Comparison of ENCODE assay signal across 13 cellular contexts in the genomic region with DNA sequence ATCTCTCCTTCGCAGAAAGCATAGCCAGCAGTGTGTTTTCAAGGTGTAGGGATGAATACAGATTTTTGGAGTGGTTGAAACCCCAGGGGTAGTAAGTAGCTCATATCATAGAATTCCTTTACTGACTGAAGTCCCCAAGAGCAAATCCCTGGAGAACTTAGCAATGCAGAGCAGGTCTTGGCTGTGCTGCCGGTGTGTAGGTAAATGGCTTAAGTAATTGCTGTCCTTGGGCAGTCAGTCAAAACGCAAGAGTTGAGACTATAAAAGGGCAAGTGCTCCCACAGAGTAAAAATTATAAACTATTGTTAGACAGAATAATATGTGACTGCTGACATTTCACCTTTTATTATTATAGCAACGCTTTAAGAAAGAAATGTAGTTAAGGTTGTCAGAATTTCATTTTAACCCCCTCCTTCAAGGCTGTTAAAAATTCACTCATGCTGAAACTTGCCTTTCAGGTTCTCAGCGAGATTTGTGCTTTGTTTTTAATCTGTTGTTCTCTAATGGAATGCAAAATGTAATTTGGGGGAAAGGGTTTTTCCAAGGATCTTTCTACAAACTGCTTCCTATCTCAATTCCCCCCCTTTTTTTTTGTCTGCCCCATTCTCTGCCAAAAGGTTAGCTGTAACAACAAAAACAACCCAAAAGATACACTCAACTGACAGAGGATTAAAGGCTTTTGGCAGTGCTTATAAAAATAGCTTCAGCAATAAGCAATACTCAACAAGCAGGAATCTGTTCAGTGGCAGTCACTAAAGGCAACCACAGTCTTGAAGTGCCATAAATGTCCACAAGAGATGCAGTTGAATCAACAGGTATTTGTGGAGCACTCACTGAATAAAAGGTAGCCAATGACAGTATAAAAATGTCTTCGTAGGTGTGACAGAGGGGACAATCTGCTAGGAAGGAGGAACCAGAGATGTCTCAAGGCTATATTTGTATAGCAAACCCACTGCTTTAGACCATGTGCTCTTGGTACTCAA.
DNase-seq lines count a peak whose midpoint lies in the region; ATAC-seq and TF ChIP-seq lines count a peak whose summit lies in the region.
"Had no signal": no experiment of that assay in that cellular context is flagged by ENCODE, and none has a peak within 500 bp of the region (broad histone marks: within the 10 kb centered on the region; RNA-seq: fewer than 3 reads in every experiment).

No MANE protein-coding gene starts in this region.

- CTCF ChIA-PET in HEK293 (lab: Yijun Ruan, JAX) = no interaction called here

- H3K9ac ChIP-seq in colonic mucosa (ENCODE audit: low read depth in 2 of 2, low read length in 2 of 2) (no peak overlapping the region), stomach smooth muscle (ENCODE audit: low read length in 2 of 2) (peak overlapping the region in 1 of 2 donors; percentile 0), endodermal cell (ENCODE audit: extremely low read depth, low read length, poor library complexity, severe bottlenecking) (no peak overlapping the region)

- H3K4me3 ChIP-seq in HEK293 (ENCODE audit: low read depth, low read length) = no peak overlapping the region
- H3K4me3 ChIP-seq in colonic mucosa = no peak overlapping the region
- H3K4me3 ChIP-seq in stomach smooth muscle (ENCODE audit: low read length in 2 of 2) = no peak overlapping the region
- H3K4me3 ChIP-seq in endodermal cell (ENCODE audit: low read length) = no peak overlapping the region

- H3K27me3 Mint-ChIP-seq in endodermal cell (ENCODE audit: insufficient read depth) = no peaks in the 10 kb centered on the region
- H3K27me3 Mint-ChIP-seq in stimulated activated naive B cell treated with anti-CD40 and anti-IgM and Interleukin-4, amounts not matched to agents 10 μg/mL and 1 μg/mL and 100 μg/mL, for 72 hours = peaks cover 0 to 6% of the 10 kb centered on the region in 2 donors
- H3K27me3 Mint-ChIP-seq: activated naive CD8-positive, alpha-beta T cell had no signal

- POLR2A ChIA-PET in HEK293 (lab: Yijun Ruan, JAX) = no interaction called here

- WGBS in endodermal cell (ENCODE audit: insufficient coverage in 1 of 2, insufficient read length in 1 of 2), 2 experiments = 84% methylated on average over 5 of the region's 6 CpGs; no CpG with 5 or more reads in 1 of the 2 experiments

- no peaks in the 10 kb centered on the region for H3K4me1 Mint-ChIP-seq in endodermal cell
- H3K4me1 Mint-ChIP-seq in stimulated activated naive B cell treated with anti-CD40 and anti-IgM and Interleukin-4, amounts not matched to agents 10 μg/mL and 1 μg/mL and 100 μg/mL, for 72 hours = no peaks in the 10 kb centered on the region

- H3K27me3 ChIP-seq in colonic mucosa (no peaks in the 10 kb centered on the region), stomach smooth muscle (ENCODE audit: control insufficient read depth in 1 of 2, insufficient read depth in 2 of 2, low read length in 2 of 2) (no peaks in the 10 kb centered on the region), endodermal cell (ENCODE audit: control insufficient read depth, insufficient read depth, low read length, poor library complexity, severe bottlenecking) (no peaks in the 10 kb centered on the region)

- H3K4me3 Mint-ChIP-seq in endodermal cell = no peak overlapping the region
- H3K4me3 Mint-ChIP-seq in stimulated activated naive B cell treated with anti-CD40 and anti-IgM and Interleukin-4, amounts not matched to agents 10 μg/mL and 1 μg/mL and 100 μg/mL, for 72 hours = no peak overlapping the region
- H3K4me3 Mint-ChIP-seq: activated naive CD8-positive, alpha-beta T cell had no signal

- H3K27ac Mint-ChIP-seq in endodermal cell = no peak overlapping the region
- no peak overlapping the region for H3K27ac Mint-ChIP-seq in stimulated activated naive B cell treated with anti-CD40 and anti-IgM and Interleukin-4, amounts not matched to agents 10 μg/mL and 1 μg/mL and 100 μg/mL, for 72 hours
- H3K27ac Mint-ChIP-seq: activated naive CD8-positive, alpha-beta T cell had no signal

- no peak for TF ChIP-seq CTCF in HEK293 (tag by site-specific recombination; IDR thresholded peaks at IDR 0.05)
- TF ChIP-seq CTCF in colonic mucosa (IDR thresholded peaks at IDR 0.05) = no peak
- TF ChIP-seq CTCF in endodermal cell (conservative IDR thresholded peaks at IDR 0.05) = no peak

- H3K9me3 ChIP-seq in HEK293 (ENCODE audit: control insufficient read depth, insufficient read depth, low read depth, low read length) (no peaks in the 10 kb centered on the region), colonic mucosa (no peaks in the 10 kb centered on the region), stomach smooth muscle (ENCODE audit: control insufficient read depth in 2 of 2, low read length in 2 of 2) (no peaks in the 10 kb centered on the region), endodermal cell (ENCODE audit: control insufficient read depth, low read length) (no peaks in the 10 kb centered on the region)

- H3K9me3 Mint-ChIP-seq in endodermal cell = no peaks in the 10 kb centered on the region
- H3K9me3 Mint-ChIP-seq in stimulated activated naive B cell treated with anti-CD40 and anti-IgM and Interleukin-4, amounts not matched to agents 10 μg/mL and 1 μg/mL and 100 μg/mL, for 72 hours = peaks cover 2 to 3% of the 10 kb centered on the region in 2 donors

- intact Hi-C loops in colonic mucosa (cut with DNase I) = no loop called here

- no peaks in the 10 kb centered on the region for H3K36me3 ChIP-seq in HEK293 (ENCODE audit: control insufficient read depth in 2 of 2, insufficient read depth in 1 of 2, low read length in 2 of 2)
- no peaks in the 10 kb centered on the region for H3K36me3 ChIP-seq in colonic mucosa
- no peaks in the 10 kb centered on the region for H3K36me3 ChIP-seq in stomach smooth muscle (ENCODE audit: control insufficient read depth in 2 of 2, insufficient read depth in 2 of 2, low read length in 2 of 2)
- no peaks in the 10 kb centered on the region for H3K36me3 ChIP-seq in endodermal cell (ENCODE audit: control insufficient read depth, insufficient read depth, low read length)

- H3K4me1 ChIP-seq in HEK293 (ENCODE audit: control insufficient read depth, insufficient read depth, low read length) = 0 out of 2 replicates have a peak, but pooled peaks cover 3% of the 10 kb centered on the region
- H3K4me1 ChIP-seq in colonic mucosa = peaks cover 17% of the 10 kb centered on the region
- H3K4me1 ChIP-seq in stomach smooth muscle (ENCODE audit: control insufficient read depth, insufficient read depth, low read length) = peaks cover 28% of the 10 kb centered on the region
- H3K4me1 ChIP-seq in endodermal cell (ENCODE audit: control insufficient read depth, insufficient read depth, low read length) = no peaks in the 10 kb centered on the region

- H3K27ac ChIP-seq in HEK293 (ENCODE audit: extremely low read depth, low read depth, low read length) (no peak overlapping the region), colonic mucosa (peak overlapping the region; percentile 30), stomach smooth muscle (ENCODE audit: low read length) (peak overlapping the region; percentile 18), endodermal cell (ENCODE audit: low read depth, low read length) (no peak overlapping the region)

- no peak for ATAC-seq in stimulated activated naive B cell treated with anti-CD40 and anti-IgM and Interleukin-4, amounts not matched to agents 10 μg/mL and 1 μg/mL and 100 μg/mL, for 72 hours (replicated peaks)

- no peaks in the 10 kb centered on the region for H3K36me3 Mint-ChIP-seq in endodermal cell (ENCODE audit: low read depth)
- no peaks in the 10 kb centered on the region for H3K36me3 Mint-ChIP-seq in stimulated activated naive B cell treated with anti-CD40 and anti-IgM and Interleukin-4, amounts not matched to agents 10 μg/mL and 1 μg/mL and 100 μg/mL, for 72 hours
- H3K36me3 Mint-ChIP-seq: activated naive CD8-positive, alpha-beta T cell had no signal

- DNase-seq in colonic mucosa (no peak), left kidney (ENCODE audit: low read depth, low spot score) (peak; percentile 72), NCI-H748 (lab: John Stamatoyannopoulos, UW; ENCODE audit: unreplicated experiment) (no peak), endodermal cell (no peak), NCI-H2029 (lab: John Stamatoyannopoulos, UW) (no peak)
- no peak for DNase-seq in stimulated activated naive B cell treated with anti-CD40 and anti-IgM and Interleukin-4, amounts not matched to agents 10 μg/mL and 1 μg/mL and 100 μg/mL, for 72 hours
- DNase-seq: activated T-cell treated with anti-CD3 and anti-CD28 coated beads for 4 hours, DND-41, hippocampal formation, occipital lobe had no signal

TF ChIP-seq in HEK293, 187 proteins besides CTCF, POLR2A, EP300 and RAD21:
- TF ChIP-seq SCRT1 (tag by site-specific recombination; IDR thresholded peaks at IDR 0.05; ENCODE audit: borderline replicate concordance) (peak; percentile 82), SCRT2 (tag by site-specific recombination; IDR thresholded peaks at IDR 0.05) (peak; percentile 96), ZNF48 (tag by site-specific recombination; IDR thresholded peaks at IDR 0.05) (no peak), FEZF1 (tag by site-specific recombination; IDR thresholded peaks at IDR 0.05) (peak; percentile 51; the same call in 1 of the 2 replicates), ZNF2 (tag by site-specific recombination; IDR thresholded peaks at IDR 0.05) (peak; percentile 65; the same call in 1 of the 2 replicates), ZNF341 (tag by site-specific recombination; IDR thresholded peaks at IDR 0.05; ENCODE audit: low read depth) (0 out of 2 replicates have a peak, but pooled peaks have one; percentile 17), ZFP69B (tag by site-specific recombination; IDR thresholded peaks at IDR 0.05) (no peak)
- TF ChIP-seq, protein P1, sequence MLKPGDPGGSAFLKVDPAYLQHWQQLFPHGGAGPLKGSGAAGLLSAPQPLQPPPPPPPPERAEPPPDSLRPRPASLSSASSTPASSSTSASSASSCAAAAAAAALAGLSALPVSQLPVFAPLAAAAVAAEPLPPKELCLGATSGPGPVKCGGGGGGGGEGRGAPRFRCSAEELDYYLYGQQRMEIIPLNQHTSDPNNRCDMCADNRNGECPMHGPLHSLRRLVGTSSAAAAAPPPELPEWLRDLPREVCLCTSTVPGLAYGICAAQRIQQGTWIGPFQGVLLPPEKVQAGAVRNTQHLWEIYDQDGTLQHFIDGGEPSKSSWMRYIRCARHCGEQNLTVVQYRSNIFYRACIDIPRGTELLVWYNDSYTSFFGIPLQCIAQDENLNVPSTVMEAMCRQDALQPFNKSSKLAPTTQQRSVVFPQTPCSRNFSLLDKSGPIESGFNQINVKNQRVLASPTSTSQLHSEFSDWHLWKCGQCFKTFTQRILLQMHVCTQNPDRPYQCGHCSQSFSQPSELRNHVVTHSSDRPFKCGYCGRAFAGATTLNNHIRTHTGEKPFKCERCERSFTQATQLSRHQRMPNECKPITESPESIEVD (tag by site-specific recombination; IDR thresholded peaks at IDR 0.05) = 0 out of 2 replicates have a peak, but pooled peaks have one; percentile 52
TF ChIP-seq in HEK293: peak in this region for 6.

Comparison
In these comparisons a context has a peak if more than half of its experiments do, and no peak if none do; other contexts are left out.
1. H3K27ac ChIP-seq: peak in colonic mucosa (single experiment) and stomach smooth muscle (single experiment); none in HEK293 (single experiment) and endodermal cell (single experiment).